1 cellular context compared by ENCODE assay signal in the genomic region with DNA sequence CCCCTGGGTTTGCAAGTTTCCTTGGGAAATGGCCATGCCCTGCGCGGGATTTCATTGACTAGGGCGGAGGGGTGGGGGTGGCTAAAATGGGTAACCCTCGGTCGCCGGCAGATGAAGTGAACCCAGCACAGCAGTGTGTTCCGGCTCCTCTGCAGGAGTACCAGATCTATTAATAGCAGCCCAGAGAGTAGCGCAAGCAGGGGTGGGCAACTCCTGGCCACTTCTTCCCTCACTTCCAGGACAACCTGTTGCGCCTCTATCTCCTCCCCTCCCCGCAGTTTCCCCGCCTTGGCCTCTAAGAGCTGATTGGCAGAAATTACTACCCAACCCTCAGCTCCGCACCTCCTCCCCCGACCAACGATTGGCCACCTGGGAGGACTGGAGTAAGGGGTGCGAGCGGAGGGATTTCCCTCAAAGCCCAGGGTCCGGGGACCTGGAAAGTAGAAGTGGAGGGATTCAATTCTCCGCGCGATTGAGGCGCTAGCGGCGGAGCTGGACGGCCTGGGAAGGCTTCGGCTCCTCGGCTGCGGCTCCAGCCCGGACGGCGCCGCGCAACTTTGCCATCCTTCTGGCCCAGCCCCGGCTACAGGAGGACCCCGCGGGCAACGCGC.
TF ChIP-seq lines count a peak whose summit lies in the region.

A gene with protein sequence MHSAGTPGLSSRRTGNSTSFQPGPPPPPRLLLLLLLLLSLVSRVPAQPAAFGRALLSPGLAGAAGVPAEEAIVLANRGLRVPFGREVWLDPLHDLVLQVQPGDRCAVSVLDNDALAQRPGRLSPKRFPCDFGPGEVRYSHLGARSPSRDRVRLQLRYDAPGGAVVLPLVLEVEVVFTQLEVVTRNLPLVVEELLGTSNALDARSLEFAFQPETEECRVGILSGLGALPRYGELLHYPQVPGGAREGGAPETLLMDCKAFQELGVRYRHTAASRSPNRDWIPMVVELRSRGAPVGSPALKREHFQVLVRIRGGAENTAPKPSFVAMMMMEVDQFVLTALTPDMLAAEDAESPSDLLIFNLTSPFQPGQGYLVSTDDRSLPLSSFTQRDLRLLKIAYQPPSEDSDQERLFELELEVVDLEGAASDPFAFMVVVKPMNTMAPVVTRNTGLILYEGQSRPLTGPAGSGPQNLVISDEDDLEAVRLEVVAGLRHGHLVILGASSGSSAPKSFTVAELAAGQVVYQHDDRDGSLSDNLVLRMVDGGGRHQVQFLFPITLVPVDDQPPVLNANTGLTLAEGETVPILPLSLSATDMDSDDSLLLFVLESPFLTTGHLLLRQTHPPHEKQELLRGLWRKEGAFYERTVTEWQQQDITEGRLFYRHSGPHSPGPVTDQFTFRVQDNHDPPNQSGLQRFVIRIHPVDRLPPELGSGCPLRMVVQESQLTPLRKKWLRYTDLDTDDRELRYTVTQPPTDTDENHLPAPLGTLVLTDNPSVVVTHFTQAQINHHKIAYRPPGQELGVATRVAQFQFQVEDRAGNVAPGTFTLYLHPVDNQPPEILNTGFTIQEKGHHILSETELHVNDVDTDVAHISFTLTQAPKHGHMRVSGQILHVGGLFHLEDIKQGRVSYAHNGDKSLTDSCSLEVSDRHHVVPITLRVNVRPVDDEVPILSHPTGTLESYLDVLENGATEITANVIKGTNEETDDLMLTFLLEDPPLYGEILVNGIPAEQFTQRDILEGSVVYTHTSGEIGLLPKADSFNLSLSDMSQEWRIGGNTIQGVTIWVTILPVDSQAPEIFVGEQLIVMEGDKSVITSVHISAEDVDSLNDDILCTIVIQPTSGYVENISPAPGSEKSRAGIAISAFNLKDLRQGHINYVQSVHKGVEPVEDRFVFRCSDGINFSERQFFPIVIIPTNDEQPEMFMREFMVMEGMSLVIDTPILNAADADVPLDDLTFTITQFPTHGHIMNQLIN (N-terminal part only) (plus strand): TSS at position 443 of the 611 bp plus-strand sequence. CDS start 268 bp downstream, outside the sequence.

TF ChIP-seq in A549, 52 proteins besides CTCF, POLR2A, EP300 and RAD21 (continued from another document):
- no peak for TF ChIP-seq HDAC2 (IDR thresholded peaks at IDR 0.05)
- no peak for TF ChIP-seq HOXA7 (CRISPR knock-in tag; IDR thresholded peaks at IDR 0.05)
- no peak for TF ChIP-seq POLR2AphosphoS2 (conservative IDR thresholded peaks at IDR 0.05; ENCODE audit: low read length)
- no peak for TF ChIP-seq CBX8 (IDR thresholded peaks at IDR 0.05)
- TF ChIP-seq, protein P1, sequence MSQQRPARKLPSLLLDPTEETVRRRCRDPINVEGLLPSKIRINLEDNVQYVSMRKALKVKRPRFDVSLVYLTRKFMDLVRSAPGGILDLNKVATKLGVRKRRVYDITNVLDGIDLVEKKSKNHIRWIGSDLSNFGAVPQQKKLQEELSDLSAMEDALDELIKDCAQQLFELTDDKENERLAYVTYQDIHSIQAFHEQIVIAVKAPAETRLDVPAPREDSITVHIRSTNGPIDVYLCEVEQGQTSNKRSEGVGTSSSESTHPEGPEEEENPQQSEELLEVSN (IDR thresholded peaks at IDR 0.05; ENCODE audit: borderline replicate concordance, low read depth), result no peak
- no peak for TF ChIP-seq CEBPB (IDR thresholded peaks at IDR 0.05)
